Comparison of ENCODE assay signal across 8 cellular contexts in genomic region chr19:2739602-2740313, GRCh38. TPM values are rescaled to one million over a fixed set of nuclear protein-coding genes. Genes with fewer than 3 reads are reported as not detected.
DNase-seq lines count a peak whose midpoint lies in the region; ATAC-seq and TF ChIP-seq lines count a peak whose summit lies in the region.

Gene SLC39A3, minus strand, starts transcription at chr19:2740017. Its CDS starts 2,760 bp downstream, at chr19:2737257.

- H3K27me3 ChIP-seq in ovary (no peaks in the 10 kb centered on the region), thymus (ENCODE audit: control insufficient read depth, insufficient read depth) (no peaks in the 10 kb centered on the region)

- H3K4me1 ChIP-seq in ovary (ENCODE audit: insufficient read depth) (peaks cover 5% of the 10 kb centered on the region), thymus (ENCODE audit: control insufficient read depth, insufficient read depth, low read length) (peaks cover 6% of the 10 kb centered on the region)

- 0 to 1% (median 0%) methylated on average over 23 to 64 of the region's 64 CpGs for WGBS in ovary, 3 donors
- WGBS in thymus: under 1% methylated on average over 64 of the region's 64 CpGs

- H3K27me3 Mint-ChIP-seq in activated naive CD8-positive, alpha-beta T cell treated with anti-CD3 and anti-CD28 coated beads, Interleukin-2, amount 10 ng/mL, durations not matched to agents 7 days and 5 days: peaks cover 14% of the 10 kb centered on the region

- POLR2A ChIA-PET in activated naive CD8-positive, alpha-beta T cell treated with anti-CD3 and anti-CD28 coated beads, Interleukin-2, amount 10 ng/mL, durations not matched to agents 7 days and 5 days (lab: Charles Lee): interaction anchor here (0.6 to 2.1 kb wide), 5 partner anchors 14 to 211 kb away, joined by 3 to 8 read pairs (median 5); partner anchors contain the start of genes GNG7, SGTA and THOP1

- no peak for TF ChIP-seq CTCF in GM12864 (IDR thresholded peaks at IDR 0.05; ENCODE audit: low read depth, low read length, missing control alignments)
- peak in 2 of 3 donors; percentile 31 to 73 for TF ChIP-seq CTCF in ovary (IDR thresholded peaks at IDR 0.05)

- H3K36me3 ChIP-seq in ovary: no peaks in the 10 kb centered on the region
- H3K36me3 ChIP-seq in thymus (ENCODE audit: control insufficient read depth, insufficient read depth): peaks cover 23% of the 10 kb centered on the region

- H3K36me3 Mint-ChIP-seq in activated naive CD8-positive, alpha-beta T cell treated with anti-CD3 and anti-CD28 coated beads, Interleukin-2, amount 10 ng/mL, durations not matched to agents 7 days and 5 days: peaks cover 23% of the 10 kb centered on the region

- H3K9me3 Mint-ChIP-seq in activated naive CD8-positive, alpha-beta T cell treated with anti-CD3 and anti-CD28 coated beads, Interleukin-2, amount 10 ng/mL, durations not matched to agents 7 days and 5 days: no peaks in the 10 kb centered on the region

- peak within 1 kb of the TSS; percentile 97 for H3K4me3 ChIP-seq in GM12864 (ENCODE audit: low read depth, low read length)
- H3K4me3 ChIP-seq in ovary: peak within 1 kb of the TSS; percentile 88
- H3K4me3 ChIP-seq in thymus (ENCODE audit: low read length): peak within 1 kb of the TSS; percentile 90

- DNase-seq in GM12864 (ENCODE audit: low read depth) (peak; percentile 98), NCI-H1417 treated with DMSO at 0.1 percent for 48 hours (lab: John Stamatoyannopoulos, UW) (peak; percentile 87), SW 1271 (lab: John Stamatoyannopoulos, UW) (peak; percentile 85 to 95), Right ventricle myocardium inferior (ENCODE audit: missing footprints) (peak; percentile 96), ovary (peak; percentile 98 to 100 (median 99))
- DNase-seq in activated naive CD8-positive, alpha-beta T cell treated with anti-CD3 and anti-CD28 coated beads, Interleukin-2, amount 10 ng/mL, durations not matched to agents 7 days and 5 days: peak; percentile 95

- H3K27ac Mint-ChIP-seq in activated naive CD8-positive, alpha-beta T cell treated with anti-CD3 and anti-CD28 coated beads, Interleukin-2, amount 10 ng/mL, durations not matched to agents 7 days and 5 days: peak within 1 kb of the TSS; percentile 58

- peak within 1 kb of the TSS; percentile 84 for H3K4me3 Mint-ChIP-seq in activated naive CD8-positive, alpha-beta T cell treated with anti-CD3 and anti-CD28 coated beads, Interleukin-2, amount 10 ng/mL, durations not matched to agents 7 days and 5 days

- H3K27ac ChIP-seq in ovary (peak within 1 kb of the TSS in 1 of 2 donors; percentile 36), thymus (ENCODE audit: low read depth) (peak within 1 kb of the TSS; percentile 66)

- no peaks in the 10 kb centered on the region for H3K9me3 ChIP-seq in ovary
- H3K9me3 ChIP-seq in thymus (ENCODE audit: control insufficient read depth): peaks cover 2% of the 10 kb centered on the region

- peak; percentile 94 for ATAC-seq in HG02759 (IDR thresholded peaks at IDR 0.05; ENCODE audit: unreplicated experiment)
- peak; percentile 99 for ATAC-seq in activated naive CD8-positive, alpha-beta T cell treated with anti-CD3 and anti-CD28 coated beads, Interleukin-2, amount 10 ng/mL, durations not matched to agents 7 days and 5 days (ENCODE audit: low read depth)
- peak; percentile 100 for ATAC-seq in Right ventricle myocardium inferior

- no peak for TF ChIP-seq EP300 in ovary (IDR thresholded peaks at IDR 0.05)

- no peak for TF ChIP-seq POLR2A in ovary (IDR thresholded peaks at IDR 0.05)

- intact Hi-C loops in Right ventricle myocardium inferior (cut with DNase I): loop anchor here (1.0 kb wide), 1 partner anchor 76 kb away; no protein-coding TSS in a partner anchor
- intact Hi-C loops in ovary (cut with DNase I): loop anchor here in 1 of 4 donors (5.0 kb wide), 1 partner anchor 92 kb away; no protein-coding TSS in a partner anchor

- peaks cover 14% of the 10 kb centered on the region for H3K4me1 Mint-ChIP-seq in activated naive CD8-positive, alpha-beta T cell treated with anti-CD3 and anti-CD28 coated beads, Interleukin-2, amount 10 ng/mL, durations not matched to agents 7 days and 5 days

RNA-seq across cellular contexts. Expression of gene SLC39A3, which starts in this region (rescaled TPM):
- total RNA-seq in activated naive CD8-positive, alpha-beta T cell treated with anti-CD3 and anti-CD28 coated beads, Interleukin-2, amount 10 ng/mL, durations not matched to agents 7 days and 5 days: 10 to 100 TPM; 22.4 to 24.2 TPM
- total RNA-seq in Right ventricle myocardium inferior (24.5 TPM), ovary (10 to 100 TPM; 12.2 to 40.2 (median 18.3) TPM)
- polyA plus RNA-seq in ovary (10 to 100 TPM; 11.6 to 18.2 TPM), thymus (19.2 TPM)
